8 cellular contexts compared by ENCODE assay signal in genomic region chrX:101415180-101416130, GRCh38. TPM values are rescaled to one million over a fixed set of nuclear protein-coding genes. Genes with fewer than 3 reads are reported as not detected.
DNase-seq lines count a peak whose midpoint lies in the region; ATAC-seq and TF ChIP-seq lines count a peak whose summit lies in the region.

No MANE protein-coding gene starts in this region.

- H3K4me3 ChIP-seq in HUES64 (ENCODE audit: low read length) (no peak overlapping the region), Panc1 (ENCODE audit: low read depth in 2 of 2, low read length in 2 of 2) (no peak overlapping the region), body of pancreas (no peak overlapping the region), spleen (no peak overlapping the region)

- TF ChIP-seq POLR2A in body of pancreas (IDR thresholded peaks at IDR 0.05): no peak
- TF ChIP-seq POLR2A in spleen (IDR thresholded peaks at IDR 0.05): no peak

- intact Hi-C loops in Panc1 (cut with micrococcal nuclease; ENCODE audit: unreplicated experiment) (loop anchor here (1.0 to 10.0 kb wide), 2 partner anchors 179 to 384 kb away; no protein-coding TSS in a partner anchor), body of pancreas (cut with DNase I) (no loop called here), spleen (cut with DNase I; ENCODE audit: low total_unique reads) (loop anchor here (5.0 kb wide), 1 partner anchor 382 kb away; no protein-coding TSS in a partner anchor)

- CTCF ChIA-PET in Panc1 (lab: Charles Lee): no interaction called here

- no TSS peak for BruUV-seq in Panc1 (replicated peaks; lab: Mats Ljungman, UMichigan)

- 0 out of 2 replicates have a peak overlapping the region, but pooled peaks have one; percentile 47 for H3K9ac ChIP-seq in HUES64 (ENCODE audit: low read depth, low read length)

- POLR2A ChIA-PET in Panc1 (lab: Charles Lee): no interaction called here

- H3K36me3 ChIP-seq in HUES64 (ENCODE audit: insufficient read depth, low read length) (peaks cover 25% of the 10 kb centered on the region), Panc1 (ENCODE audit: control insufficient read depth, insufficient read depth, low read length) (peaks cover 12% of the 10 kb centered on the region), body of pancreas (replicated peaks in 1 of 2; ENCODE audit: insufficient read depth in 1 of 2, low read depth in 2 of 2) (no peaks in the 10 kb centered on the region), spleen (peaks cover 0 to 33% (median 8%) of the 10 kb centered on the region in 6 donors)

- ATAC-seq in GM21447 (IDR thresholded peaks at IDR 0.05; ENCODE audit: unreplicated experiment) (peak; percentile 61), Panc1 (peak; percentile 67), body of pancreas (peak; percentile 47)

- DNase-seq in NCI-H2196 (lab: John Stamatoyannopoulos, UW; ENCODE audit: unreplicated experiment) (peak; percentile 19), NCI-H2196 treated with DMSO at 0.1 percent for 48 hours (lab: John Stamatoyannopoulos, UW; ENCODE audit: unreplicated experiment) (no peak), Panc1 (ENCODE audit: low read depth, low spot score) (peak; percentile 64), body of pancreas (peak in 2 of 4 donors; percentile 26 to 39), inferior parietal cortex (ENCODE audit: extremely low spot score) (peak; percentile 87), spleen (no peak)

- in situ Hi-C loops in Panc1 (cut with HindIII; ENCODE audit: low pct_unique_long_range_greater_than_20kb, low sequenced_read_pairs): no loop called here

- H3K4me1 ChIP-seq in HUES64 (ENCODE audit: insufficient read depth, low read length) (peaks cover 3% of the 10 kb centered on the region; the same call in 1 of the 2 replicates), Panc1 (ENCODE audit: control insufficient read depth, insufficient read depth, low read length) (peaks cover 16% of the 10 kb centered on the region), body of pancreas (peaks cover 25% of the 10 kb centered on the region), spleen (peaks cover 8 to 71% (median 26%) of the 10 kb centered on the region in 6 donors)

- H3K27me3 ChIP-seq in HUES64 (ENCODE audit: insufficient read depth, low read length): no peaks in the 10 kb centered on the region
- H3K27me3 ChIP-seq in Panc1 (ENCODE audit: control insufficient read depth, insufficient read depth, low read length): no peaks in the 10 kb centered on the region
- no peaks in the 10 kb centered on the region for H3K27me3 ChIP-seq in body of pancreas
- peaks cover 0 to 7% (median 0%) of the 10 kb centered on the region in 7 donors for H3K27me3 ChIP-seq in spleen (replicated peaks in 1 of 7)

- H3K9me3 ChIP-seq in HUES64 (ENCODE audit: insufficient read depth, low read depth, low read length): no peaks in the 10 kb centered on the region
- no peaks in the 10 kb centered on the region for H3K9me3 ChIP-seq in Panc1 (ENCODE audit: control insufficient read depth, insufficient read depth, low read depth, low read length)
- no peaks in the 10 kb centered on the region for H3K9me3 ChIP-seq in body of pancreas
- no peaks in the 10 kb centered on the region for H3K9me3 ChIP-seq in spleen

- TF ChIP-seq CTCF in Panc1 (IDR thresholded peaks at IDR 0.05) (peak; percentile 82), body of pancreas (IDR thresholded peaks at IDR 0.05) (peak; percentile 47 to 86 (median 60)), spleen (IDR thresholded peaks at IDR 0.05 in 8 of 11, conservative IDR thresholded peaks at IDR 0.05 in 3 of 11) (peak; percentile 24 to 79 (median 71))

- WGBS in HUES64: 79% methylated on average over 10 of the region's 12 CpGs
- WGBS in body of pancreas, 2 donors: 18 to 33% methylated on average over 5 to 11 of the region's 12 CpGs
- WGBS in spleen, 5 donors: 33 to 53% (median 45%) methylated on average over 9 to 12 of the region's 12 CpGs

- H3K27ac ChIP-seq in HUES64 (ENCODE audit: low read depth, low read length) (peak overlapping the region; percentile 53; the same call in 1 of the 2 replicates), Panc1 (ENCODE audit: low read length) (peak overlapping the region; percentile 77), body of pancreas (peak overlapping the region; percentile 45 to 52 (median 49)), spleen (peak overlapping the region in 7 of 8 donors; percentile 27 to 81 (median 53))

RNA-seq across cellular contexts. Expression of gene HNRNPH2, which starts 7.4 kb away (rescaled TPM):
- 61.7 TPM for polyA plus RNA-seq in HUES64 (2013, experiment 1 of 2)
- polyA plus RNA-seq in HUES64 (2013, experiment 2 of 2): 68.3 TPM
- 91.5 TPM for total RNA-seq in Panc1 (2021; ENCODE audit: unreplicated experiment)
- polyA plus RNA-seq in Panc1 (2012; ENCODE audit: insufficient read length): 85.6 TPM
- total RNA-seq in body of pancreas: 10 to 100 TPM; 24.1 to 25.7 TPM
- 10 to 100 TPM; 42.9 to 74.1 (median 67.0) TPM for total RNA-seq in spleen
- 10 to 100 TPM; 34.1 to 55.3 (median 45.3) TPM for polyA plus RNA-seq in spleen

RNA-seq across cellular contexts. Expression of gene GLA, which starts 7.7 kb away (rescaled TPM):
- 31.7 TPM for polyA plus RNA-seq in HUES64 (2013, experiment 1 of 2)
- polyA plus RNA-seq in HUES64 (2013, experiment 2 of 2): 32.1 TPM
- total RNA-seq in Panc1 (2021; ENCODE audit: unreplicated experiment): 115 TPM
- 55.5 TPM for polyA plus RNA-seq in Panc1 (2012; ENCODE audit: insufficient read length)
- 1 to 10 TPM; 6.2 to 7.6 TPM for total RNA-seq in body of pancreas
- 10 to 100 TPM; 22.9 to 33.8 (median 31.0) TPM for total RNA-seq in spleen
- polyA plus RNA-seq in spleen: 10 to 100 TPM; 23.9 to 38.5 (median 36.6) TPM

RNA-seq across cellular contexts. Expression of gene RPL36A, which starts 24.6 kb away (rescaled TPM):
- polyA plus RNA-seq in HUES64 (2013, experiment 1 of 2): 1,568 TPM
- 1,777 TPM for polyA plus RNA-seq in HUES64 (2013, experiment 2 of 2)
- 308 TPM for total RNA-seq in Panc1 (2021; ENCODE audit: unreplicated experiment)
- 580 TPM for polyA plus RNA-seq in Panc1 (2012; ENCODE audit: insufficient read length)
- total RNA-seq in body of pancreas: 100 to 1,000 TPM; 369 to 821 TPM
- total RNA-seq in spleen: 1,000 to 10,000 TPM in 3 of 7 donors, 100 to 1,000 TPM in 4; 151 to 3,237 (median 224) TPM
- 1,000 to 10,000 TPM; 4,155 to 7,329 (median 5,596) TPM for polyA plus RNA-seq in spleen

RNA-seq across cellular contexts. Expression of gene BTK, which starts 29.5 kb away (rescaled TPM):
- polyA plus RNA-seq in HUES64 (2013, experiment 1 of 2): 0.25 TPM
- 1.4 TPM for polyA plus RNA-seq in HUES64 (2013, experiment 2 of 2)
- total RNA-seq in Panc1 (2021; ENCODE audit: unreplicated experiment) (not detected), body of pancreas (1 to 10 TPM; 2.6 to 4.0 TPM), spleen (100 to 1,000 TPM in 1 of 7 donors, 10 to 100 TPM in 6; 70.7 to 103 (median 81.5) TPM)
- polyA plus RNA-seq in Panc1 (2012; ENCODE audit: insufficient read length): not detected
- polyA plus RNA-seq in spleen: 100 to 1,000 TPM in 2 of 3 donors, 10 to 100 TPM in 1; 76.5 to 139 (median 103) TPM

Comparison
In these comparisons a context has a peak if more than half of its experiments do, and no peak if none do; other contexts are left out.
1. DNase-seq: peak in NCI-H2196 (single experiment), Panc1 (single experiment) and inferior parietal cortex (single experiment); none in NCI-H2196 treated with DMSO at 0.1 percent for 48 hours (single experiment) and spleen (single experiment).
2. Peak in every context shown above with its lines, with median percentiles within 50 percentile points of each other: ATAC-seq, H3K27ac ChIP-seq and CTCF ChIP-seq.